Comparison of ENCODE assay signal across 25 cellular contexts in genomic region chr10:38112159-38112558, GRCh38. TPM values are rescaled to one million over a fixed set of nuclear protein-coding genes. Genes with fewer than 3 reads are reported as not detected.
DNase-seq lines count a peak whose midpoint lies in the region; ATAC-seq, FAIRE-seq and TF ChIP-seq lines count a peak whose summit lies in the region.
"Had no signal": no experiment of that assay in that cellular context is flagged by ENCODE, and none has a peak within 500 bp of the region (broad histone marks: within the 10 kb centered on the region; RNA-seq: fewer than 3 reads in every experiment).

No MANE protein-coding gene starts in this region.

- TF ChIP-seq RAD21 in HepG2 (CRISPR knock-in tag; IDR thresholded peaks at IDR 0.05) (no peak), liver (IDR thresholded peaks at IDR 0.05) (no peak)

- no peak for TF ChIP-seq CTCF in right atrium auricular region (IDR thresholded peaks at IDR 0.05)
- no peak for TF ChIP-seq CTCF in HepG2 (CRISPR knock-in tag; IDR thresholded peaks at IDR 0.05)
- TF ChIP-seq CTCF in right lobe of liver (IDR thresholded peaks at IDR 0.05), result no peak
- TF ChIP-seq CTCF in liver (IDR thresholded peaks at IDR 0.05; ENCODE audit: low read depth, low read length, missing input control), result no peak

- TF ChIP-seq EP300 in HepG2 (IDR thresholded peaks at IDR 0.05; ENCODE audit: low read depth in 2 of 2, low read length in 2 of 2) (no peak), HepG2 (CRISPR knock-in tag; IDR thresholded peaks at IDR 0.05; ENCODE audit: borderline replicate concordance) (no peak)

- no peak overlapping the region for H3K4me2 ChIP-seq in HepG2 (ENCODE audit: low read depth, low read length)
- H3K4me2 ChIP-seq: A549; BLaER1 treated with 17β-estradiol and CSF1 and Interleukin-3, amounts not matched to agents 10 nM and 100 nM; GM23338 had no signal

- H3K9ac ChIP-seq in HepG2 (ENCODE audit: insufficient read depth, low read depth, low read length) (no peak overlapping the region), liver (ENCODE audit: low read depth in 1 of 2, low read length in 2 of 2) (no peak overlapping the region)
- H3K9ac ChIP-seq: BLaER1 treated with 17β-estradiol and CSF1 and Interleukin-3, amounts not matched to agents 10 nM and 100 nM had no signal

- H4K20me1 ChIP-seq in HepG2 (ENCODE audit: insufficient read depth, low read length), result no peaks in the 10 kb centered on the region
- H4K20me1 ChIP-seq: BLaER1 treated with 17β-estradiol and CSF1 and Interleukin-3, amounts not matched to agents 10 nM and 100 nM had no signal

- H2AFZ ChIP-seq in HepG2 (ENCODE audit: low read length), result no peak overlapping the region
- H2AFZ ChIP-seq: GM23338 had no signal

- peaks cover 7 to 100% of the 10 kb centered on the region in 2 donors for H3K9me3 ChIP-seq in right atrium auricular region
- H3K9me3 ChIP-seq in HepG2 (ENCODE audit: low read length), result peaks cover 10% of the 10 kb centered on the region
- peaks cover 0 to 53% (median 10%) of the 10 kb centered on the region in 4 donors for H3K9me3 ChIP-seq in right lobe of liver
- H3K9me3 ChIP-seq in liver (ENCODE audit: control insufficient read depth in 4 of 4, low read length in 3 of 4), result peaks cover 27 to 54% (median 37%) of the 10 kb centered on the region in 4 donors
- H3K9me3 ChIP-seq: BE2C had no signal

- no peaks in the 10 kb centered on the region for H3K4me1 ChIP-seq in right atrium auricular region
- H3K4me1 ChIP-seq in HepG2 (ENCODE audit: insufficient read depth, low read length), result no peaks in the 10 kb centered on the region
- H3K4me1 ChIP-seq in right lobe of liver, result no peaks in the 10 kb centered on the region
- H3K4me1 ChIP-seq in liver (ENCODE audit: control insufficient read depth in 4 of 4, insufficient read depth in 4 of 4, low read length in 3 of 4), result no peaks in the 10 kb centered on the region
- H3K4me1 ChIP-seq: A549; BE2C; BLaER1 treated with 17β-estradiol and CSF1 and Interleukin-3, amounts not matched to agents 10 nM and 100 nM had no signal

- H3K27me3 ChIP-seq in right atrium auricular region (no peaks in the 10 kb centered on the region), HepG2 (ENCODE audit: control insufficient read depth in 1 of 2, insufficient read depth in 2 of 2, low read length in 2 of 2) (no peaks in the 10 kb centered on the region), right lobe of liver (no peaks in the 10 kb centered on the region), liver (ENCODE audit: control insufficient read depth in 4 of 4, insufficient read depth in 4 of 4, low read length in 3 of 4) (no peaks in the 10 kb centered on the region)
- H3K27me3 ChIP-seq: BE2C; BLaER1 treated with 17β-estradiol and CSF1 and Interleukin-3, amounts not matched to agents 10 nM and 100 nM had no signal

- H3K36me3 ChIP-seq in right atrium auricular region (peaks cover 44% of the 10 kb centered on the region), HepG2 (replicated peaks in 1 of 2; ENCODE audit: control insufficient read depth in 1 of 2, insufficient read depth in 2 of 2, low read length in 2 of 2) (peaks cover 9 to 31% of the 10 kb centered on the region in 2 experiments), right lobe of liver (peaks cover 0 to 24% (median 15%) of the 10 kb centered on the region in 4 donors), liver (ENCODE audit: control insufficient read depth in 4 of 4, insufficient read depth in 3 of 4, low read depth in 1 of 4, low read length in 3 of 4) (peaks cover 7 to 39% (median 31%) of the 10 kb centered on the region in 4 donors)

- no peak for FAIRE-seq in HepG2 (lab: Jason Lieb, UNC)
- FAIRE-seq: A549, D721Med, GM12891, GM18507, GM19239 had no signal

- H3K27ac ChIP-seq in right atrium auricular region (no peak overlapping the region), HepG2 (ENCODE audit: extremely low read length, insufficient read depth, low read length) (no peak overlapping the region), right lobe of liver (no peak overlapping the region), liver (ENCODE audit: low read depth in 1 of 2, low read length in 2 of 2) (no peak overlapping the region)
- H3K27ac ChIP-seq: A549; BLaER1 treated with 17β-estradiol and CSF1 and Interleukin-3, amounts not matched to agents 10 nM and 100 nM had no signal

- in situ Hi-C loops in HepG2 (cut with HindIII; ENCODE audit: extremely low pct_ligation_motif_present, low pct_unique_long_range_greater_than_20kb), result no loop called here

- CTCF ChIA-PET in HepG2 (lab: Yijun Ruan, JAX; ENCODE audit: low intra/inter-chr PET ratio, low total read pairs), result no interaction called here

- TF ChIP-seq POLR2A in HepG2 (IDR thresholded peaks at IDR 0.05; ENCODE audit: insufficient read depth in 1 of 2, low read depth in 2 of 2, low read length in 2 of 2) (no peak), right lobe of liver (IDR thresholded peaks at IDR 0.05) (no peak)

- DNase-seq in Right ventricle myocardium superior (no peak), right atrium auricular region (ENCODE audit: low spot score) (no peak), HepG2 (ENCODE audit: low spot score) (peak; percentile 21), right lobe of liver (no peak)
- DNase-seq in stimulated activated CD4-positive, alpha-beta T cell treated with anti-CD3 and anti-CD28 coated beads, Interleukin-2, amount 100 ng/mL, for 24 hours, result no peak
- DNase-seq: 8988T; ACHN; AML-193; BE2C; CD4-positive, alpha-beta T cell; CD8-positive, alpha-beta memory T cell; DMS 273 treated with DMSO at 0.1 percent for 48 hours; DMS79; GF-D8; H9 had no signal

- H3K4me3 ChIP-seq in right atrium auricular region (no peak overlapping the region), HepG2 (replicated peaks in 1 of 3; ENCODE audit: insufficient read depth in 1 of 3, low read depth in 2 of 3, low read length in 3 of 3) (no peak overlapping the region), right lobe of liver (no peak overlapping the region), liver (ENCODE audit: low read depth in 1 of 3, low read length in 3 of 3) (peak overlapping the region in 2 of 3 donors; percentile 38 to 41)
- H3K4me3 ChIP-seq: A549; BLaER1 treated with 17β-estradiol and CSF1 and Interleukin-3, amounts not matched to agents 10 nM and 100 nM; GM23338 had no signal

- intact Hi-C loops in Right ventricle myocardium superior (cut with DNase I), result no loop called here
- intact Hi-C loops in HepG2 (cut with micrococcal nuclease; ENCODE audit: unreplicated experiment), result no loop called here
- intact Hi-C loops in right lobe of liver (cut with DNase I), result no loop called here

- POLR2A ChIA-PET in HepG2 (lab: Yijun Ruan, JAX), result no interaction called here

- 93% methylated on average over 2 of the region's 2 CpGs for WGBS in HepG2 (ENCODE audit: low lambda C conversion rate)
- WGBS in right lobe of liver (ENCODE audit: insufficient coverage, low coverage, low lambda C conversion rate, missing lambda C conversion rate), result 84% methylated on average over 2 of the region's 2 CpGs
- 90% methylated on average over 2 of the region's 2 CpGs for WGBS in liver

- no peaks in the 10 kb centered on the region for H3K79me2 ChIP-seq in HepG2 (ENCODE audit: insufficient read depth, low read length)

- no TSS peak for BruUV-seq in HepG2 (replicated peaks; lab: Mats Ljungman, UMichigan)

- ATAC-seq in Right ventricle myocardium superior (ENCODE audit: poor library complexity) (peak; percentile 51), HepG2 (no peak; the same call in 2 of the 3 replicates), right lobe of liver (no peak), GM21723 (IDR thresholded peaks at IDR 0.05; ENCODE audit: unreplicated experiment) (no peak)
- ATAC-seq: A549, GM23338, HCT116 had no signal

TF ChIP-seq in HepG2, 621 proteins besides CTCF, POLR2A, EP300 and RAD21:
- TF ChIP-seq CBX2 (IDR thresholded peaks at IDR 0.05; ENCODE audit: low read depth, low read length) (no peak), CBX2 (CRISPR knock-in tag; IDR thresholded peaks at IDR 0.05; ENCODE audit: low read depth) (no peak), ZNF7 (CRISPR knock-in tag; IDR thresholded peaks at IDR 0.05) (no peak), CEBPB (IDR thresholded peaks at IDR 0.05; ENCODE audit: borderline replicate concordance, low read depth, low read length) (0 out of 2 replicates have a peak, but pooled peaks have one; percentile 7)

TF ChIP-seq in liver, 16 proteins besides CTCF, POLR2A, EP300 and RAD21 (continues in another document):
- TF ChIP-seq RXRA (IDR thresholded peaks at IDR 0.05), result no peak
- no peak for TF ChIP-seq MAX (IDR thresholded peaks at IDR 0.05)
- TF ChIP-seq TAF1 (conservative IDR thresholded peaks at IDR 0.05), result no peak
- no peak for TF ChIP-seq YY1 (IDR thresholded peaks at IDR 0.05)

RNA-seq across cellular contexts. Expression of gene ZNF37A, which starts 18.0 kb away (rescaled TPM):
- total RNA-seq in Right ventricle myocardium superior (10.0 TPM), right atrium auricular region (1 to 10 TPM; 6.2 to 9.1 TPM), HepG2 (2016; rRNA removed; fragmentation: Illumina TruSeq; extraction: Trizol) (12.6 and 17.0 TPM in 2 replicates), right lobe of liver (1 to 10 TPM; 5.5 to 7.9 (median 6.4) TPM), liver (10 to 100 TPM in 1 of 2 donors, 1 to 10 TPM in 1; 5.2 to 11.5 TPM)
- total RNA-seq in HepG2 (2016; cell fraction: cytosol; rRNA removed; fragmentation: Illumina TruSeq; extraction: Trizol; ENCODE audit: low read depth), result 2.4 and 3.9 TPM in 2 replicates
- 12.3 and 16.5 TPM in 2 replicates for total RNA-seq in HepG2 (2016; cell fraction: insoluble cytoplasmic fraction; rRNA removed; fragmentation: Illumina TruSeq; extraction: Trizol)
- 7.0 and 7.8 TPM in 2 replicates for total RNA-seq in HepG2 (2016; cell fraction: membrane; rRNA removed; fragmentation: Illumina TruSeq; extraction: Trizol)
- 17.2 and 20.4 TPM in 2 replicates for total RNA-seq in HepG2 (2016; cell fraction: nucleus; rRNA removed; fragmentation: Illumina TruSeq; extraction: Trizol)
- polyA plus RNA-seq in HepG2 (2011; rRNA removed) (7.2 and 8.0 TPM in 2 replicates), liver (1 to 10 TPM; 3.5 to 3.6 TPM)
- 3.2 and 4.5 TPM in 2 replicates for polyA plus RNA-seq in HepG2 (2011; cell fraction: cytosol; rRNA removed)
- polyA plus RNA-seq in HepG2 (2011; cell fraction: nucleus; rRNA removed), result 9.9 and 14.1 TPM in 2 replicates
- 7.6 and 9.0 TPM in 2 replicates for polyA plus RNA-seq in HepG2 (2012)
- polyA plus RNA-seq in HepG2 (2016; cell fraction: cytosol; fragmentation: Illumina TruSeq; extraction: Trizol; ENCODE audit: low read depth), result 1.5 and 2.1 TPM in 2 replicates
- 9.4 and 9.5 TPM in 2 replicates for polyA plus RNA-seq in HepG2 (2016; cell fraction: insoluble cytoplasmic fraction; fragmentation: Illumina TruSeq; extraction: Trizol; ENCODE audit: low read depth)
- 2.3 and 2.6 TPM in 2 replicates for polyA plus RNA-seq in HepG2 (2016; cell fraction: membrane; fragmentation: Illumina TruSeq; extraction: Trizol; ENCODE audit: low read depth)
- 24.6 and 27.6 TPM in 2 replicates for polyA plus RNA-seq in HepG2 (2016; cell fraction: nucleus; fragmentation: Illumina TruSeq; extraction: Trizol; ENCODE audit: insufficient read depth, low read depth)
- polyA minus RNA-seq in HepG2 (2011; rRNA and poly(A)+ RNA removed; ENCODE audit: low replicate concordance), result 23.5 and 24.4 TPM in 2 replicates
- polyA minus RNA-seq in HepG2 (2011; cell fraction: cytosol; rRNA and poly(A)+ RNA removed), result 9.4 and 9.7 TPM in 2 replicates
- polyA minus RNA-seq in HepG2 (2011; cell fraction: nucleus; rRNA and poly(A)+ RNA removed), result 35.7 and 48.7 TPM in 2 replicates

Comparison
In these comparisons a context has a peak if more than half of its experiments do, and no peak if none do; other contexts are left out.
1. H3K4me3 ChIP-seq: peak in liver (2 of 3); none in right atrium auricular region (0 of 2), HepG2 (0 of 3) and right lobe of liver (0 of 3).